Comparison of ENCODE assay signal across 28 cellular contexts in genomic region chr2:24472416-24472815, GRCh38.
"Had no signal": no experiment of that assay in that cellular context is flagged by ENCODE, and none has a peak within 500 bp of the region (broad histone marks: within the 10 kb centered on the region; RNA-seq: fewer than 3 reads in every experiment).

No MANE protein-coding gene starts in this region.

- H3K9me3 ChIP-seq: stomach, suprapubic skin, testis, thoracic aorta, thyroid gland, tibial artery, tibial nerve, transverse colon, upper lobe of left lung, upper lobe of right lung, uterus, vagina had no signal

- DNase-seq: stimulated activated CD4-positive, alpha-beta T cell treated with anti-CD3 and anti-CD28 coated beads, Interleukin-2, amount 100 ng/mL, for 48 hours; stimulated activated CD4-positive, alpha-beta T cell treated with anti-CD3 and anti-CD28 coated beads, Interleukin-4, amount 100 ng/mL, for 1 hour; stimulated activated CD4-positive, alpha-beta T cell treated with anti-CD3 and anti-CD28 coated beads, Interleukin-4, amount 100 ng/mL, for 24 hours; stimulated activated CD4-positive, alpha-beta T cell treated with anti-CD3 and anti-CD28 coated beads, Interleukin-4, amount 100 ng/mL, for 4 hours; stimulated activated CD8-positive, alpha-beta memory T cell treated with anti-CD3 and anti-CD28 coated beads, Interleukin-4, amount 100 ng/mL, for 48 hours; stimulated activated naive B cell treated with anti-CD40 and anti-IgM and Interleukin-4, amounts not matched to agents 10 μg/mL and 1 μg/mL and 100 μg/mL, for 72 hours; stimulated activated naive CD4-positive, alpha-beta T cell treated with Interleukin-2 at 50 U/mL for 16 hours; stimulated activated naive CD8-positive, alpha-beta T cell treated with anti-CD3 and anti-CD28 coated beads, Interleukin-15, amount 100 ng/mL, for 72 hours; stimulated activated naive CD8-positive, alpha-beta T cell treated with anti-CD3 and anti-CD28 coated beads, Interleukin-15, Interleukin-2, amounts not matched to agents 100 U/mL and 50 U/mL, for 24 hours; stomach; substantia nigra; testis; thyroid gland; tibial artery; transverse colon; trophoblast cell; upper lobe of left lung; upper lobe of right lung; uterus had no signal

- H3K36me3 ChIP-seq: stomach, suprapubic skin, thoracic aorta, thyroid gland, tibial artery, tibial nerve, transverse colon, upper lobe of left lung, upper lobe of right lung, uterus, vagina had no signal

- H3K36me3 Mint-ChIP-seq: stimulated activated effector memory CD8-positive, alpha-beta T cell treated with anti-CD3 and anti-CD28 coated beads, Interleukin-12 subunit alpha, Interleukin-12 subunit beta, amount 100 ng/mL, for 72 hours; stimulated activated memory B cell treated with anti-CD40 and anti-IgM and Interleukin-4, amounts not matched to agents 10 μg/mL and 1 μg/mL and 100 μg/mL, for 72 hours; stimulated activated naive B cell treated with anti-CD40 and anti-IgM and Interleukin-4, amounts not matched to agents 10 μg/mL and 1 μg/mL and 100 μg/mL, for 72 hours; type B pancreatic cell had no signal

- H3K27ac Mint-ChIP-seq: stimulated activated effector memory CD8-positive, alpha-beta T cell treated with anti-CD3 and anti-CD28 coated beads, Interleukin-12 subunit alpha, Interleukin-12 subunit beta, amount 100 ng/mL, for 72 hours; stimulated activated memory B cell treated with anti-CD40 and anti-IgM and Interleukin-4, amounts not matched to agents 10 μg/mL and 1 μg/mL and 100 μg/mL, for 72 hours; stimulated activated naive B cell treated with anti-CD40 and anti-IgM and Interleukin-4, amounts not matched to agents 10 μg/mL and 1 μg/mL and 100 μg/mL, for 72 hours; stimulated activated naive CD8-positive, alpha-beta T cell treated with anti-CD3 and anti-CD28 coated beads, Interleukin-15, amount 100 ng/mL, for 72 hours; stimulated activated naive CD8-positive, alpha-beta T cell treated with anti-CD3 and anti-CD28 coated beads, Interleukin-15, Interleukin-2, amounts not matched to agents 100 ng/mL and 50 ng/mL, for 24 hours; type B pancreatic cell had no signal

- H3K4me3 ChIP-seq: stomach, suprapubic skin, testis, thoracic aorta, thyroid gland, tibial artery, tibial nerve, transverse colon, upper lobe of left lung, upper lobe of right lung, uterus, vagina had no signal

- H3K27me3 Mint-ChIP-seq: stimulated activated memory B cell treated with anti-CD40 and anti-IgM and Interleukin-4, amounts not matched to agents 10 μg/mL and 1 μg/mL and 100 μg/mL, for 72 hours; stimulated activated naive B cell treated with anti-CD40 and anti-IgM and Interleukin-4, amounts not matched to agents 10 μg/mL and 1 μg/mL and 100 μg/mL, for 72 hours; stimulated activated naive CD8-positive, alpha-beta T cell treated with anti-CD3 and anti-CD28 coated beads, Interleukin-15, amount 100 ng/mL, for 72 hours; stimulated activated naive CD8-positive, alpha-beta T cell treated with anti-CD3 and anti-CD28 coated beads, Interleukin-15, Interleukin-2, amounts not matched to agents 100 ng/mL and 50 ng/mL, for 24 hours; type B pancreatic cell had no signal

- FAIRE-seq: urothelium cell line had no signal

- H3K4me3 Mint-ChIP-seq: stimulated activated effector memory CD8-positive, alpha-beta T cell treated with anti-CD3 and anti-CD28 coated beads, Interleukin-12 subunit alpha, Interleukin-12 subunit beta, amount 100 ng/mL, for 72 hours; stimulated activated memory B cell treated with anti-CD40 and anti-IgM and Interleukin-4, amounts not matched to agents 10 μg/mL and 1 μg/mL and 100 μg/mL, for 72 hours; stimulated activated naive B cell treated with anti-CD40 and anti-IgM and Interleukin-4, amounts not matched to agents 10 μg/mL and 1 μg/mL and 100 μg/mL, for 72 hours; stimulated activated naive CD8-positive, alpha-beta T cell treated with anti-CD3 and anti-CD28 coated beads, Interleukin-15, amount 100 ng/mL, for 72 hours; stimulated activated naive CD8-positive, alpha-beta T cell treated with anti-CD3 and anti-CD28 coated beads, Interleukin-15, Interleukin-2, amounts not matched to agents 100 ng/mL and 50 ng/mL, for 24 hours; type B pancreatic cell had no signal

- H3K27me3 ChIP-seq: stomach, suprapubic skin, testis, thyroid gland, tibial artery, tibial nerve, transverse colon, upper lobe of left lung, upper lobe of right lung, uterus, vagina had no signal

- H3K9me3 Mint-ChIP-seq: stimulated activated effector memory CD8-positive, alpha-beta T cell treated with anti-CD3 and anti-CD28 coated beads, Interleukin-12 subunit alpha, Interleukin-12 subunit beta, amount 100 ng/mL, for 72 hours; stimulated activated memory B cell treated with anti-CD40 and anti-IgM and Interleukin-4, amounts not matched to agents 10 μg/mL and 1 μg/mL and 100 μg/mL, for 72 hours; stimulated activated naive B cell treated with anti-CD40 and anti-IgM and Interleukin-4, amounts not matched to agents 10 μg/mL and 1 μg/mL and 100 μg/mL, for 72 hours; stimulated activated naive CD8-positive, alpha-beta T cell treated with anti-CD3 and anti-CD28 coated beads, Interleukin-15, amount 100 ng/mL, for 72 hours; stimulated activated naive CD8-positive, alpha-beta T cell treated with anti-CD3 and anti-CD28 coated beads, Interleukin-15, Interleukin-2, amounts not matched to agents 100 ng/mL and 50 ng/mL, for 24 hours; type B pancreatic cell had no signal

- ATAC-seq: stimulated activated effector memory CD8-positive, alpha-beta T cell treated with anti-CD3 and anti-CD28 coated beads, Interleukin-12 subunit alpha, Interleukin-12 subunit beta, amount 100 ng/mL, for 72 hours; stimulated activated memory B cell treated with anti-CD40 and anti-IgM and Interleukin-4, amounts not matched to agents 10 μg/mL and 1 μg/mL and 100 μg/mL, for 72 hours; stimulated activated naive CD8-positive, alpha-beta T cell treated with anti-CD3 and anti-CD28 coated beads, Interleukin-15, amount 100 ng/mL, for 72 hours; stimulated activated naive CD8-positive, alpha-beta T cell treated with anti-CD3 and anti-CD28 coated beads, Interleukin-15, Interleukin-2, amounts not matched to agents 100 U/mL and 50 U/mL, for 24 hours had no signal

- H3K4me1 Mint-ChIP-seq: stimulated activated effector memory CD8-positive, alpha-beta T cell treated with anti-CD3 and anti-CD28 coated beads, Interleukin-12 subunit alpha, Interleukin-12 subunit beta, amount 100 ng/mL, for 72 hours; stimulated activated memory B cell treated with anti-CD40 and anti-IgM and Interleukin-4, amounts not matched to agents 10 μg/mL and 1 μg/mL and 100 μg/mL, for 72 hours; stimulated activated naive CD8-positive, alpha-beta T cell treated with anti-CD3 and anti-CD28 coated beads, Interleukin-15, amount 100 ng/mL, for 72 hours had no signal

- H3K4me1 ChIP-seq: stomach, suprapubic skin, testis, thyroid gland, tibial artery, tibial nerve, transverse colon, upper lobe of left lung, upper lobe of right lung, uterus, vagina had no signal

- H3K27ac ChIP-seq: stomach, suprapubic skin, testis, thoracic aorta, thyroid gland, tibial artery, tibial nerve, transverse colon, upper lobe of left lung, upper lobe of right lung, uterus, vagina had no signal
